Comparison of ENCODE assay signal across 2 cellular contexts in the genomic region with DNA sequence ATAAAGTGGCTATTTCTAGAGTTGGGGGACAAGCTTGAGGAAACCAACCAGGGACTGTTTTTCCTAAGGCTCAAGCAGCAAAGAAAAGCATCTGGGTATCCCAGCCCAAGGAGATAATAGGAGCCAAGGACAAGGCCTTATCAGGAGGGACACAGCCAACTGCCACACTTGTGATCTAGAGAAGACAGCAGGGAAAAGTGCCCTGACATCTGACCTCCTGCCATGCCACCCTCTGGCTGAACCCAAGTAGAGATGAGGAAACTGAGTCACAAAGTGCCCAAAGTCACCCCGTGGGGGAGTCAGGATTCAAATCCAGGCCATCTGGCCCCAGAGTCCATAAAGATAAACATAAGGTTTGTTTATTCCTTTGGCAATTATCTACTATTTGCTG.
TF ChIP-seq lines count a peak whose summit lies in the region.

No MANE protein-coding gene starts in this region.

TF ChIP-seq in GM23338, 12 proteins besides CTCF, POLR2A, EP300 and RAD21 (continued from another document):
- TF ChIP-seq, protein P1, sequence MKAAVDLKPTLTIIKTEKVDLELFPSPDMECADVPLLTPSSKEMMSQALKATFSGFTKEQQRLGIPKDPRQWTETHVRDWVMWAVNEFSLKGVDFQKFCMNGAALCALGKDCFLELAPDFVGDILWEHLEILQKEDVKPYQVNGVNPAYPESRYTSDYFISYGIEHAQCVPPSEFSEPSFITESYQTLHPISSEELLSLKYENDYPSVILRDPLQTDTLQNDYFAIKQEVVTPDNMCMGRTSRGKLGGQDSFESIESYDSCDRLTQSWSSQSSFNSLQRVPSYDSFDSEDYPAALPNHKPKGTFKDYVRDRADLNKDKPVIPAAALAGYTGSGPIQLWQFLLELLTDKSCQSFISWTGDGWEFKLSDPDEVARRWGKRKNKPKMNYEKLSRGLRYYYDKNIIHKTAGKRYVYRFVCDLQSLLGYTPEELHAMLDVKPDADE (IDR thresholded peaks at IDR 0.05): no peak

TF ChIP-seq in K562, 482 proteins besides CTCF, POLR2A, EP300 and RAD21 (continued from another document):
- TF ChIP-seq DPF2 (IDR thresholded peaks at IDR 0.05) (peak; percentile 61; the same call in 1 of the 2 replicates), FIP1L1 (IDR thresholded peaks at IDR 0.05; ENCODE audit: low read depth, low read length, poor library complexity, severe bottlenecking) (no peak), ZFP1 (CRISPR knock-in tag; IDR thresholded peaks at IDR 0.05) (no peak), NR2C1 (IDR thresholded peaks at IDR 0.05) (0 out of 2 replicates have a peak, but pooled peaks have one; percentile 35), NR2C1 (tag; IDR thresholded peaks at IDR 0.05) (peak; percentile 75; the same call in 1 of the 2 replicates), CHCHD3 (CRISPR knock-in tag; IDR thresholded peaks at IDR 0.05) (no peak), HEY1 (CRISPR knock-in tag; IDR thresholded peaks at IDR 0.05; ENCODE audit: borderline replicate concordance) (no peak), TRIM24 (IDR thresholded peaks at IDR 0.05) (peak in 1 of 2 experiments; percentile 23; a peak in 1 of 4 replicates), MYNN (IDR thresholded peaks at IDR 0.05) (no peak), MYNN (CRISPR knock-in tag; IDR thresholded peaks at IDR 0.05) (no peak), POLR2AphosphoS2 (IDR thresholded peaks at IDR 0.05; ENCODE audit: low read length) (no peak), NFIC (IDR thresholded peaks at IDR 0.05) (0 out of 2 replicates have a peak, but pooled peaks have one; percentile 18), ZNF224 (CRISPR knock-in tag; IDR thresholded peaks at IDR 0.05) (no peak), ZEB2 (IDR thresholded peaks at IDR 0.05) (no peak), CBFA2T2 (conservative IDR thresholded peaks at IDR 0.05) (peak; percentile 72), SMAD2 (IDR thresholded peaks at IDR 0.05; ENCODE audit: low read depth, low read length) (no peak), TAF15 (IDR thresholded peaks at IDR 0.05; ENCODE audit: low read depth, low read length) (no peak), TEAD4 (IDR thresholded peaks at IDR 0.05; ENCODE audit: low read length) (peak; percentile 60), TEAD4 (CRISPR knock-in tag; IDR thresholded peaks at IDR 0.05; ENCODE audit: borderline replicate concordance) (no peak), BCOR (IDR thresholded peaks at IDR 0.05) (0 out of 2 replicates have a peak, but pooled peaks have one; percentile 30), U2AF1 (optimal IDR thresholded peaks at IDR 0.05; ENCODE audit: low read depth, low read length) (no peak), SMAD4 (CRISPR knock-in tag; conservative IDR thresholded peaks at IDR 0.05) (0 out of 2 replicates have a peak, but pooled peaks have one; percentile 25)
- TF ChIP-seq, protein P2, sequence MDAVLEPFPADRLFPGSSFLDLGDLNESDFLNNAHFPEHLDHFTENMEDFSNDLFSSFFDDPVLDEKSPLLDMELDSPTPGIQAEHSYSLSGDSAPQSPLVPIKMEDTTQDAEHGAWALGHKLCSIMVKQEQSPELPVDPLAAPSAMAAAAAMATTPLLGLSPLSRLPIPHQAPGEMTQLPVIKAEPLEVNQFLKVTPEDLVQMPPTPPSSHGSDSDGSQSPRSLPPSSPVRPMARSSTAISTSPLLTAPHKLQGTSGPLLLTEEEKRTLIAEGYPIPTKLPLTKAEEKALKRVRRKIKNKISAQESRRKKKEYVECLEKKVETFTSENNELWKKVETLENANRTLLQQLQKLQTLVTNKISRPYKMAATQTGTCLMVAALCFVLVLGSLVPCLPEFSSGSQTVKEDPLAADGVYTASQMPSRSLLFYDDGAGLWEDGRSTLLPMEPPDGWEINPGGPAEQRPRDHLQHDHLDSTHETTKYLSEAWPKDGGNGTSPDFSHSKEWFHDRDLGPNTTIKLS (IDR thresholded peaks at IDR 0.05; ENCODE audit: borderline replicate concordance, low read depth): no peak
- TF ChIP-seq, protein P3, sequence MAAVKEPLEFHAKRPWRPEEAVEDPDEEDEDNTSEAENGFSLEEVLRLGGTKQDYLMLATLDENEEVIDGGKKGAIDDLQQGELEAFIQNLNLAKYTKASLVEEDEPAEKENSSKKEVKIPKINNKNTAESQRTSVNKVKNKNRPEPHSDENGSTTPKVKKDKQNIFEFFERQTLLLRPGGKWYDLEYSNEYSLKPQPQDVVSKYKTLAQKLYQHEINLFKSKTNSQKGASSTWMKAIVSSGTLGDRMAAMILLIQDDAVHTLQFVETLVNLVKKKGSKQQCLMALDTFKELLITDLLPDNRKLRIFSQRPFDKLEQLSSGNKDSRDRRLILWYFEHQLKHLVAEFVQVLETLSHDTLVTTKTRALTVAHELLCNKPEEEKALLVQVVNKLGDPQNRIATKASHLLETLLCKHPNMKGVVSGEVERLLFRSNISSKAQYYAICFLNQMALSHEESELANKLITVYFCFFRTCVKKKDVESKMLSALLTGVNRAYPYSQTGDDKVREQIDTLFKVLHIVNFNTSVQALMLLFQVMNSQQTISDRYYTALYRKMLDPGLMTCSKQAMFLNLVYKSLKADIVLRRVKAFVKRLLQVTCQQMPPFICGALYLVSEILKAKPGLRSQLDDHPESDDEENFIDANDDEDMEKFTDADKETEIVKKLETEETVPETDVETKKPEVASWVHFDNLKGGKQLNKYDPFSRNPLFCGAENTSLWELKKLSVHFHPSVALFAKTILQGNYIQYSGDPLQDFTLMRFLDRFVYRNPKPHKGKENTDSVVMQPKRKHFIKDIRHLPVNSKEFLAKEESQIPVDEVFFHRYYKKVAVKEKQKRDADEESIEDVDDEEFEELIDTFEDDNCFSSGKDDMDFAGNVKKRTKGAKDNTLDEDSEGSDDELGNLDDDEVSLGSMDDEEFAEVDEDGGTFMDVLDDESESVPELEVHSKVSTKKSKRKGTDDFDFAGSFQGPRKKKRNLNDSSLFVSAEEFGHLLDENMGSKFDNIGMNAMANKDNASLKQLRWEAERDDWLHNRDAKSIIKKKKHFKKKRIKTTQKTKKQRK (IDR thresholded peaks at IDR 0.05; ENCODE audit: borderline replicate concordance, low read depth, low read length): no peak
- TF ChIP-seq, protein P4, sequence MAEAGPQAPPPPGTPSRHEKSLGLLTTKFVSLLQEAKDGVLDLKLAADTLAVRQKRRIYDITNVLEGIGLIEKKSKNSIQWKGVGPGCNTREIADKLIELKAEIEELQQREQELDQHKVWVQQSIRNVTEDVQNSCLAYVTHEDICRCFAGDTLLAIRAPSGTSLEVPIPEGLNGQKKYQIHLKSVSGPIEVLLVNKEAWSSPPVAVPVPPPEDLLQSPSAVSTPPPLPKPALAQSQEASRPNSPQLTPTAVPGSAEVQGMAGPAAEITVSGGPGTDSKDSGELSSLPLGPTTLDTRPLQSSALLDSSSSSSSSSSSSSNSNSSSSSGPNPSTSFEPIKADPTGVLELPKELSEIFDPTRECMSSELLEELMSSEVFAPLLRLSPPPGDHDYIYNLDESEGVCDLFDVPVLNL (CRISPR knock-in tag; IDR thresholded peaks at IDR 0.05; ENCODE audit: low read depth): no peak
- TF ChIP-seq, protein P5, sequence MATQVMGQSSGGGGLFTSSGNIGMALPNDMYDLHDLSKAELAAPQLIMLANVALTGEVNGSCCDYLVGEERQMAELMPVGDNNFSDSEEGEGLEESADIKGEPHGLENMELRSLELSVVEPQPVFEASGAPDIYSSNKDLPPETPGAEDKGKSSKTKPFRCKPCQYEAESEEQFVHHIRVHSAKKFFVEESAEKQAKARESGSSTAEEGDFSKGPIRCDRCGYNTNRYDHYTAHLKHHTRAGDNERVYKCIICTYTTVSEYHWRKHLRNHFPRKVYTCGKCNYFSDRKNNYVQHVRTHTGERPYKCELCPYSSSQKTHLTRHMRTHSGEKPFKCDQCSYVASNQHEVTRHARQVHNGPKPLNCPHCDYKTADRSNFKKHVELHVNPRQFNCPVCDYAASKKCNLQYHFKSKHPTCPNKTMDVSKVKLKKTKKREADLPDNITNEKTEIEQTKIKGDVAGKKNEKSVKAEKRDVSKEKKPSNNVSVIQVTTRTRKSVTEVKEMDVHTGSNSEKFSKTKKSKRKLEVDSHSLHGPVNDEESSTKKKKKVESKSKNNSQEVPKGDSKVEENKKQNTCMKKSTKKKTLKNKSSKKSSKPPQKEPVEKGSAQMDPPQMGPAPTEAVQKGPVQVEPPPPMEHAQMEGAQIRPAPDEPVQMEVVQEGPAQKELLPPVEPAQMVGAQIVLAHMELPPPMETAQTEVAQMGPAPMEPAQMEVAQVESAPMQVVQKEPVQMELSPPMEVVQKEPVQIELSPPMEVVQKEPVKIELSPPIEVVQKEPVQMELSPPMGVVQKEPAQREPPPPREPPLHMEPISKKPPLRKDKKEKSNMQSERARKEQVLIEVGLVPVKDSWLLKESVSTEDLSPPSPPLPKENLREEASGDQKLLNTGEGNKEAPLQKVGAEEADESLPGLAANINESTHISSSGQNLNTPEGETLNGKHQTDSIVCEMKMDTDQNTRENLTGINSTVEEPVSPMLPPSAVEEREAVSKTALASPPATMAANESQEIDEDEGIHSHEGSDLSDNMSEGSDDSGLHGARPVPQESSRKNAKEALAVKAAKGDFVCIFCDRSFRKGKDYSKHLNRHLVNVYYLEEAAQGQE (CRISPR knock-in tag; IDR thresholded peaks at IDR 0.05; ENCODE audit: low read depth): no peak
